Comparison of ENCODE assay signal across 1 cellular context in the genomic region with DNA sequence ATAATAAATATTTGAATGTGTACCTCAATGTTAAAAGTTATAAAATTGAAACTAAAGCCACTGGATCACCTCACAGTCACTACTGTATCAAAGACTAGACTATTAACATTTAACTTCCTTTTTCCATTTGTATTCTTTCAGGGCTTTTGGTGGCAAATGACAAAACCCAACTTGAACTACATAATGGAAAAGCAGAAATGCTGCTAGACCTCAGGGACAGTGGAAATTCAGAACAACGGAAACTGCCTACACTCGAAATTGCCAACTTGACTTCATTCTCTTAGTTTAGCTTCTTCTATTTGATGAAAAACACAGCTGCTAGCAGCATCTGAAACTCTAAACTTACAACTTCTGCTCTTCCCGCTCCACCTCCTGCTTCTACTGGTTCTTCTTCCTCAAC.
TF ChIP-seq lines count a peak whose summit lies in the region.

No MANE protein-coding gene starts in this region.

TF ChIP-seq in GM23338, 12 proteins besides CTCF, POLR2A, EP300 and RAD21 (continued from another document):
- TF ChIP-seq, protein P1, sequence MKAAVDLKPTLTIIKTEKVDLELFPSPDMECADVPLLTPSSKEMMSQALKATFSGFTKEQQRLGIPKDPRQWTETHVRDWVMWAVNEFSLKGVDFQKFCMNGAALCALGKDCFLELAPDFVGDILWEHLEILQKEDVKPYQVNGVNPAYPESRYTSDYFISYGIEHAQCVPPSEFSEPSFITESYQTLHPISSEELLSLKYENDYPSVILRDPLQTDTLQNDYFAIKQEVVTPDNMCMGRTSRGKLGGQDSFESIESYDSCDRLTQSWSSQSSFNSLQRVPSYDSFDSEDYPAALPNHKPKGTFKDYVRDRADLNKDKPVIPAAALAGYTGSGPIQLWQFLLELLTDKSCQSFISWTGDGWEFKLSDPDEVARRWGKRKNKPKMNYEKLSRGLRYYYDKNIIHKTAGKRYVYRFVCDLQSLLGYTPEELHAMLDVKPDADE (IDR thresholded peaks at IDR 0.05) = no peak
- TF ChIP-seq CREB1 (CRISPR knock-in tag; IDR thresholded peaks at IDR 0.05; ENCODE audit: low read depth) = no peak
- TF ChIP-seq, protein P2, sequence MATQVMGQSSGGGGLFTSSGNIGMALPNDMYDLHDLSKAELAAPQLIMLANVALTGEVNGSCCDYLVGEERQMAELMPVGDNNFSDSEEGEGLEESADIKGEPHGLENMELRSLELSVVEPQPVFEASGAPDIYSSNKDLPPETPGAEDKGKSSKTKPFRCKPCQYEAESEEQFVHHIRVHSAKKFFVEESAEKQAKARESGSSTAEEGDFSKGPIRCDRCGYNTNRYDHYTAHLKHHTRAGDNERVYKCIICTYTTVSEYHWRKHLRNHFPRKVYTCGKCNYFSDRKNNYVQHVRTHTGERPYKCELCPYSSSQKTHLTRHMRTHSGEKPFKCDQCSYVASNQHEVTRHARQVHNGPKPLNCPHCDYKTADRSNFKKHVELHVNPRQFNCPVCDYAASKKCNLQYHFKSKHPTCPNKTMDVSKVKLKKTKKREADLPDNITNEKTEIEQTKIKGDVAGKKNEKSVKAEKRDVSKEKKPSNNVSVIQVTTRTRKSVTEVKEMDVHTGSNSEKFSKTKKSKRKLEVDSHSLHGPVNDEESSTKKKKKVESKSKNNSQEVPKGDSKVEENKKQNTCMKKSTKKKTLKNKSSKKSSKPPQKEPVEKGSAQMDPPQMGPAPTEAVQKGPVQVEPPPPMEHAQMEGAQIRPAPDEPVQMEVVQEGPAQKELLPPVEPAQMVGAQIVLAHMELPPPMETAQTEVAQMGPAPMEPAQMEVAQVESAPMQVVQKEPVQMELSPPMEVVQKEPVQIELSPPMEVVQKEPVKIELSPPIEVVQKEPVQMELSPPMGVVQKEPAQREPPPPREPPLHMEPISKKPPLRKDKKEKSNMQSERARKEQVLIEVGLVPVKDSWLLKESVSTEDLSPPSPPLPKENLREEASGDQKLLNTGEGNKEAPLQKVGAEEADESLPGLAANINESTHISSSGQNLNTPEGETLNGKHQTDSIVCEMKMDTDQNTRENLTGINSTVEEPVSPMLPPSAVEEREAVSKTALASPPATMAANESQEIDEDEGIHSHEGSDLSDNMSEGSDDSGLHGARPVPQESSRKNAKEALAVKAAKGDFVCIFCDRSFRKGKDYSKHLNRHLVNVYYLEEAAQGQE (IDR thresholded peaks at IDR 0.05; ENCODE audit: unreplicated experiment) = no peak
- TF ChIP-seq POLR2AphosphoS5 (IDR thresholded peaks at IDR 0.05; ENCODE audit: low read depth) = no peak
- no peak for TF ChIP-seq JUNB (IDR thresholded peaks at IDR 0.05; ENCODE audit: unreplicated experiment)
- TF ChIP-seq EZH2 (IDR thresholded peaks at IDR 0.05; ENCODE audit: low read depth, unreplicated experiment) = no peak
